In the genomic region with DNA sequence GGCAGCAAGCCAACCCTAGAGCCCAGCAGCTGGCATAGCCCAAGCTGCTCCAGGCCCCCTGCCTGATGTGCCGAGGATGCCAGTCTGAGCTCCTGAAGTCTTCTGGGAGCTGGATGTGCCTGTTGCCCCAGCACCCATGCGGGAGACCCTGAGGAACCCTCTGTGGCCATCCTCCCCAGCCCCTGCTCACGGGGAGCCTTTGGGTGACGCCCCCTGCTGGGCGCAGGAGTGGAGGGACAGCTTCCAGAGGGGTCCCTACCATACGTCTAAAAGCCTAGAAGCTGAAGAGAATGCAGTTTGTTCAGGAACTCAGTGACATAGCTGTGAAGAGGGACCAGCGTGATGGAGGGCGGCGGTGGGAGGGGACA, we compare ENCODE assay signal across 1 cellular context.
TF ChIP-seq lines count a peak whose summit lies in the region.

No MANE protein-coding gene starts in this region.

TF ChIP-seq in A549, 52 proteins besides CTCF, POLR2A, EP300 and RAD21 (continued from another document):
- TF ChIP-seq, protein P1, sequence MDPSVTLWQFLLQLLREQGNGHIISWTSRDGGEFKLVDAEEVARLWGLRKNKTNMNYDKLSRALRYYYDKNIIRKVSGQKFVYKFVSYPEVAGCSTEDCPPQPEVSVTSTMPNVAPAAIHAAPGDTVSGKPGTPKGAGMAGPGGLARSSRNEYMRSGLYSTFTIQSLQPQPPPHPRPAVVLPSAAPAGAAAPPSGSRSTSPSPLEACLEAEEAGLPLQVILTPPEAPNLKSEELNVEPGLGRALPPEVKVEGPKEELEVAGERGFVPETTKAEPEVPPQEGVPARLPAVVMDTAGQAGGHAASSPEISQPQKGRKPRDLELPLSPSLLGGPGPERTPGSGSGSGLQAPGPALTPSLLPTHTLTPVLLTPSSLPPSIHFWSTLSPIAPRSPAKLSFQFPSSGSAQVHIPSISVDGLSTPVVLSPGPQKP (IDR thresholded peaks at IDR 0.05; ENCODE audit: low read depth, low read length): no peak
- TF ChIP-seq PHF8 (IDR thresholded peaks at IDR 0.05; ENCODE audit: borderline replicate concordance, low read depth) (no peak), NR3C1 (IDR thresholded peaks at IDR 0.05) (no peak), EHF (CRISPR knock-in tag; IDR thresholded peaks at IDR 0.05) (no peak), FOXS1 (CRISPR knock-in tag; IDR thresholded peaks at IDR 0.05) (no peak), ZC3H11A (IDR thresholded peaks at IDR 0.05) (no peak), BHLHE40 (IDR thresholded peaks at IDR 0.05; ENCODE audit: low read depth, low read length) (no peak), POLR2AphosphoS2 (conservative IDR thresholded peaks at IDR 0.05; ENCODE audit: low read length) (no peak), MYC (IDR thresholded peaks at IDR 0.05; ENCODE audit: borderline replicate concordance, low read length) (no peak)
- TF ChIP-seq, protein P2, sequence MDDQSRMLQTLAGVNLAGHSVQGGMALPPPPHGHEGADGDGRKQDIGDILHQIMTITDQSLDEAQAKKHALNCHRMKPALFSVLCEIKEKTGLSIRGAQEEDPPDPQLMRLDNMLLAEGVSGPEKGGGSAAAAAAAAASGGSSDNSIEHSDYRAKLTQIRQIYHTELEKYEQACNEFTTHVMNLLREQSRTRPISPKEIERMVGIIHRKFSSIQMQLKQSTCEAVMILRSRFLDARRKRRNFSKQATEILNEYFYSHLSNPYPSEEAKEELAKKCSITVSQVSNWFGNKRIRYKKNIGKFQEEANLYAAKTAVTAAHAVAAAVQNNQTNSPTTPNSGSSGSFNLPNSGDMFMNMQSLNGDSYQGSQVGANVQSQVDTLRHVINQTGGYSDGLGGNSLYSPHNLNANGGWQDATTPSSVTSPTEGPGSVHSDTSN (IDR thresholded peaks at IDR 0.05): no peak
- TF ChIP-seq, protein P3, sequence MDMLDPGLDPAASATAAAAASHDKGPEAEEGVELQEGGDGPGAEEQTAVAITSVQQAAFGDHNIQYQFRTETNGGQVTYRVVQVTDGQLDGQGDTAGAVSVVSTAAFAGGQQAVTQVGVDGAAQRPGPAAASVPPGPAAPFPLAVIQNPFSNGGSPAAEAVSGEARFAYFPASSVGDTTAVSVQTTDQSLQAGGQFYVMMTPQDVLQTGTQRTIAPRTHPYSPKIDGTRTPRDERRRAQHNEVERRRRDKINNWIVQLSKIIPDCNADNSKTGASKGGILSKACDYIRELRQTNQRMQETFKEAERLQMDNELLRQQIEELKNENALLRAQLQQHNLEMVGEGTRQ (IDR thresholded peaks at IDR 0.05): no peak
TF ChIP-seq in A549: peak in this region for 0.
